ENCODE assay signal across 8 cellular contexts in the genomic region with DNA sequence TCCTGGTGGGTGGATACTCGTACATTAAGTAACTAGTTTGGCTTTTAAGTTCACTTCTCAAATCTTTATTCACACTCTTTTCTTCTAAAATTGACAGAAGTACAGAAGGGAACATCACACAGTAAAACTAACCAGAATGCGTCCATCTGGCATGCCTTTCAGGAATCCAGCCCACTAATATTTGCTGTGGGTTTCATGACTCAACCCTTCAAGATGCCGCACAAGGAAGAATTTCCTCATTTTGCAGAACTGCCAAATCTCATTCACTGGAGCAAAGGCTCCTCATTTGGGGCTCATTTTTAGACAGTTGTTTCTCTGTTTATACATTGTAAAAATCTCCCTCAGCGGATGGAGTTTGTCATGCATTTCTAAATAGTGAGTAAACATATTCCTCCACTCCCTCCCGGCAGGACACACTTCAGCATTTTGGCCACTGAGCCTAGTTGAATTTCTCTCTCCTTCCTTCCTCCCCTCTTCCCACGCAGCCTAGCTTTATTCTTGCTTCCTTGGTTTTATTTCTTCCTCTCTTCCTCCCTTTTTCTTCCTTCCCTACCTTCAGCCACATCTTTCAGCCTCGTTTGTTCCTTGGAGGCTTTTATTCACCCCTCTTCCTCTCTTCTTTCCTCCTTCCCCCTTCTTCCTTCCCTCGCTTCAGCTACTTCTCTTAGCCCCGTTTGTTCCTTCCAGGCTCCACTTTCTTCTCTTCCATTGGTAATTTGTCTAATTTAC.
DNase-seq lines count a peak whose midpoint lies in the region; ATAC-seq, FAIRE-seq and TF ChIP-seq lines count a peak whose summit lies in the region.

No MANE protein-coding gene starts in this region.

- H3K27me3 Mint-ChIP-seq in activated T-cell treated with anti-CD3 and anti-CD28 coated beads, Interleukin-2, amount 50 U/mL, for 72 hours (ENCODE audit: low read depth): peaks cover 31% of the 10 kb centered on the region
- H3K27me3 Mint-ChIP-seq in activated T-cell treated with anti-CD3 and anti-CD28 coated beads, Interleukin-2, amount 50 U/mL, for 4 hours (ENCODE audit: low read depth): peaks cover 15% of the 10 kb centered on the region
- peaks cover 21% of the 10 kb centered on the region for H3K27me3 Mint-ChIP-seq in endodermal cell (ENCODE audit: insufficient read depth)

- H3K27ac Mint-ChIP-seq in activated T-cell treated with anti-CD3 and anti-CD28 coated beads, Interleukin-2, amount 50 U/mL, for 72 hours: no peak overlapping the region
- peak overlapping the region; percentile 42 for H3K27ac Mint-ChIP-seq in endodermal cell
- H3K27ac Mint-ChIP-seq in stimulated activated effector memory CD8-positive, alpha-beta T cell treated with anti-CD3 and anti-CD28 coated beads, Interleukin-12 subunit alpha, Interleukin-12 subunit beta, amount 100 ng/mL, for 72 hours: no peak overlapping the region

- H3K9me3 Mint-ChIP-seq in activated T-cell treated with anti-CD3 and anti-CD28 coated beads, Interleukin-2, amount 50 U/mL, for 72 hours: no peaks in the 10 kb centered on the region
- no peaks in the 10 kb centered on the region for H3K9me3 Mint-ChIP-seq in activated T-cell treated with anti-CD3 and anti-CD28 coated beads, Interleukin-2, amount 50 U/mL, for 4 hours
- no peaks in the 10 kb centered on the region for H3K9me3 Mint-ChIP-seq in endodermal cell
- H3K9me3 Mint-ChIP-seq in stimulated activated effector memory CD8-positive, alpha-beta T cell treated with anti-CD3 and anti-CD28 coated beads, Interleukin-12 subunit alpha, Interleukin-12 subunit beta, amount 100 ng/mL, for 72 hours: peaks cover 12% of the 10 kb centered on the region

- H3K4me3 ChIP-seq in endodermal cell (ENCODE audit: low read length) (peak overlapping the region; percentile 83), mucosa of descending colon (no peak overlapping the region), urinary bladder (ENCODE audit: low read depth, low read length) (peak overlapping the region; percentile 84)

- FAIRE-seq in RCC 7860 (lab: Jason Lieb, UNC): peak; percentile 90

- H3K4me3 Mint-ChIP-seq in activated T-cell treated with anti-CD3 and anti-CD28 coated beads, Interleukin-2, amount 50 U/mL, for 72 hours: peak overlapping the region; percentile 38 to 68
- H3K4me3 Mint-ChIP-seq in activated T-cell treated with anti-CD3 and anti-CD28 coated beads, Interleukin-2, amount 50 U/mL, for 4 hours: no peak overlapping the region
- H3K4me3 Mint-ChIP-seq in endodermal cell: peak overlapping the region; percentile 66
- H3K4me3 Mint-ChIP-seq in stimulated activated effector memory CD8-positive, alpha-beta T cell treated with anti-CD3 and anti-CD28 coated beads, Interleukin-12 subunit alpha, Interleukin-12 subunit beta, amount 100 ng/mL, for 72 hours: no peak overlapping the region

- no peak for ATAC-seq in activated T-cell treated with anti-CD3 and anti-CD28 coated beads, Interleukin-2, amount 50 U/mL, for 72 hours (replicated peaks in 1 of 2)
- no peak for ATAC-seq in activated T-cell treated with anti-CD3 and anti-CD28 coated beads, Interleukin-2, amount 50 U/mL, for 4 hours
- ATAC-seq in mucosa of descending colon: peak; percentile 27
- no peak for ATAC-seq in stimulated activated effector memory CD8-positive, alpha-beta T cell treated with anti-CD3 and anti-CD28 coated beads, Interleukin-12 subunit alpha, Interleukin-12 subunit beta, amount 100 ng/mL, for 72 hours

- H3K36me3 ChIP-seq in endodermal cell (ENCODE audit: control insufficient read depth, insufficient read depth, low read length) (no peaks in the 10 kb centered on the region), mucosa of descending colon (ENCODE audit: low read depth) (no peaks in the 10 kb centered on the region), urinary bladder (ENCODE audit: insufficient read depth) (no peaks in the 10 kb centered on the region)

- no peak for DNase-seq in activated T-cell treated with anti-CD3 and anti-CD28 coated beads, Interleukin-2, amount 50 U/mL, for 72 hours
- no peak for DNase-seq in activated T-cell treated with anti-CD3 and anti-CD28 coated beads, Interleukin-2, amount 50 U/mL, for 4 hours
- DNase-seq in RCC 7860 (ENCODE audit: low spot score): peak; percentile 60
- DNase-seq in endodermal cell: peak; percentile 46
- peak in 1 of 3 donors; percentile 30 for DNase-seq in mucosa of descending colon
- DNase-seq in activated effector memory CD4-positive, alpha-beta T cell treated with Interleukin-2 at 50 U/mL for 16 hours: no peak
- DNase-seq in stimulated activated effector memory CD8-positive, alpha-beta T cell treated with anti-CD3 and anti-CD28 coated beads, Interleukin-12 subunit alpha, Interleukin-12 subunit beta, amount 100 ng/mL, for 72 hours (ENCODE audit: low spot score in 2 of 2): no peak

- H3K27me3 ChIP-seq in endodermal cell (ENCODE audit: control insufficient read depth, insufficient read depth, low read length, poor library complexity, severe bottlenecking): peaks cover 26% of the 10 kb centered on the region

- H3K4me1 ChIP-seq in endodermal cell (ENCODE audit: control insufficient read depth, insufficient read depth, low read length) (peaks cover 5% of the 10 kb centered on the region), mucosa of descending colon (ENCODE audit: low read depth) (peaks cover 11% of the 10 kb centered on the region), urinary bladder (ENCODE audit: insufficient read depth) (no peaks in the 10 kb centered on the region)

- WGBS in endodermal cell (ENCODE audit: insufficient coverage in 1 of 2, insufficient read length in 1 of 2), 2 experiments: 27 to 35% methylated on average over 7 to 9 of the region's 9 CpGs
- WGBS in urinary bladder: 6% methylated on average over 9 of the region's 9 CpGs

- intact Hi-C loops in mucosa of descending colon (cut with DNase I, micrococcal nuclease): no loop called here

- H3K9ac ChIP-seq in endodermal cell (ENCODE audit: extremely low read depth, low read length, poor library complexity, severe bottlenecking): no peak overlapping the region

- no peaks in the 10 kb centered on the region for H3K9me3 ChIP-seq in endodermal cell (ENCODE audit: control insufficient read depth, low read length)
- no peaks in the 10 kb centered on the region for H3K9me3 ChIP-seq in mucosa of descending colon

- TF ChIP-seq CTCF in endodermal cell (conservative IDR thresholded peaks at IDR 0.05) (no peak), mucosa of descending colon (IDR thresholded peaks at IDR 0.05) (no peak)

- H3K4me1 Mint-ChIP-seq in activated T-cell treated with anti-CD3 and anti-CD28 coated beads, Interleukin-2, amount 50 U/mL, for 72 hours (ENCODE audit: low read depth): peaks cover 18% of the 10 kb centered on the region
- H3K4me1 Mint-ChIP-seq in activated T-cell treated with anti-CD3 and anti-CD28 coated beads, Interleukin-2, amount 50 U/mL, for 4 hours (ENCODE audit: low read depth): peaks cover 4% of the 10 kb centered on the region
- H3K4me1 Mint-ChIP-seq in endodermal cell: peaks cover 22% of the 10 kb centered on the region
- no peaks in the 10 kb centered on the region for H3K4me1 Mint-ChIP-seq in stimulated activated effector memory CD8-positive, alpha-beta T cell treated with anti-CD3 and anti-CD28 coated beads, Interleukin-12 subunit alpha, Interleukin-12 subunit beta, amount 100 ng/mL, for 72 hours

- H3K27ac ChIP-seq in endodermal cell (ENCODE audit: low read depth, low read length) (no peak overlapping the region), urinary bladder (ENCODE audit: low read depth) (peak overlapping the region; percentile 87)

- peaks cover 3 to 4% of the 10 kb centered on the region in 2 donors for H3K36me3 Mint-ChIP-seq in activated T-cell treated with anti-CD3 and anti-CD28 coated beads, Interleukin-2, amount 50 U/mL, for 72 hours (ENCODE audit: insufficient read depth in 2 of 2)
- H3K36me3 Mint-ChIP-seq in activated T-cell treated with anti-CD3 and anti-CD28 coated beads, Interleukin-2, amount 50 U/mL, for 4 hours (ENCODE audit: insufficient read depth): no peaks in the 10 kb centered on the region
- H3K36me3 Mint-ChIP-seq in endodermal cell (ENCODE audit: low read depth): no peaks in the 10 kb centered on the region
- H3K36me3 Mint-ChIP-seq in stimulated activated effector memory CD8-positive, alpha-beta T cell treated with anti-CD3 and anti-CD28 coated beads, Interleukin-12 subunit alpha, Interleukin-12 subunit beta, amount 100 ng/mL, for 72 hours: no peaks in the 10 kb centered on the region

Comparison
In these comparisons a context has a peak if more than half of its experiments do, and no peak if none do; other contexts are left out.
1. H3K4me3 Mint-ChIP-seq: peak in activated T-cell treated with anti-CD3 and anti-CD28 coated beads, Interleukin-2, amount 50 U/mL, for 72 hours (2 of 2) and endodermal cell (single experiment); none in activated T-cell treated with anti-CD3 and anti-CD28 coated beads, Interleukin-2, amount 50 U/mL, for 4 hours (single experiment) and stimulated activated effector memory CD8-positive, alpha-beta T cell treated with anti-CD3 and anti-CD28 coated beads, Interleukin-12 subunit alpha, Interleukin-12 subunit beta, amount 100 ng/mL, for 72 hours (single experiment).
2. DNase-seq: peak in RCC 7860 (single experiment) and endodermal cell (single experiment); none in activated T-cell treated with anti-CD3 and anti-CD28 coated beads, Interleukin-2, amount 50 U/mL, for 72 hours (0 of 2), activated T-cell treated with anti-CD3 and anti-CD28 coated beads, Interleukin-2, amount 50 U/mL, for 4 hours (single experiment), activated effector memory CD4-positive, alpha-beta T cell treated with Interleukin-2 at 50 U/mL for 16 hours (single experiment) and stimulated activated effector memory CD8-positive, alpha-beta T cell treated with anti-CD3 and anti-CD28 coated beads, Interleukin-12 subunit alpha, Interleukin-12 subunit beta, amount 100 ng/mL, for 72 hours (0 of 2).